In genomic region chr21:27700974-27701614, GRCh38 we compare ENCODE assay signal across 9 cellular contexts.
A peak's percentile ranks its signal among the peaks of the same experiment; 100 is the strongest.
DNase-seq lines count a peak whose midpoint lies in the region; ATAC-seq lines count a peak whose summit lies in the region.
"Had no signal": no experiment of that assay in that cellular context is flagged by ENCODE, and none has a peak within 500 bp of the region (broad histone marks: within the 10 kb centered on the region; RNA-seq: fewer than 3 reads in every experiment).

No MANE protein-coding gene starts in this region.

- intact Hi-C loops in Right ventricle myocardium inferior (cut with DNase I) (loop anchor here (1.0 to 10.0 kb wide), 7 partner anchors 101 to 1046 kb away; no protein-coding TSS in a partner anchor), posterior cingulate gyrus (cut with DNase I) (loop anchor here (1.0 to 10.0 kb wide), 5 partner anchors 104 to 1041 kb away; no protein-coding TSS in a partner anchor)

- H3K36me3 Mint-ChIP-seq in activated naive CD8-positive, alpha-beta T cell treated with anti-CD3 and anti-CD28 coated beads for 36 hours = no peaks in the 10 kb centered on the region
- H3K36me3 Mint-ChIP-seq: memory B cell had no signal

- peaks cover 9% of the 10 kb centered on the region for H3K27me3 Mint-ChIP-seq in activated naive CD8-positive, alpha-beta T cell treated with anti-CD3 and anti-CD28 coated beads for 36 hours
- H3K27me3 Mint-ChIP-seq: memory B cell had no signal

- peak; percentile 93 for ATAC-seq in Right ventricle myocardium inferior
- no peak for ATAC-seq in HG03521 (IDR thresholded peaks at IDR 0.05; ENCODE audit: unreplicated experiment)

- no peak overlapping the region for H3K4me3 Mint-ChIP-seq in activated naive CD8-positive, alpha-beta T cell treated with anti-CD3 and anti-CD28 coated beads for 36 hours
- H3K4me3 Mint-ChIP-seq: memory B cell had no signal

- no peaks in the 10 kb centered on the region for H3K4me1 Mint-ChIP-seq in activated naive CD8-positive, alpha-beta T cell treated with anti-CD3 and anti-CD28 coated beads for 36 hours
- H3K4me1 Mint-ChIP-seq: memory B cell had no signal

- no peak overlapping the region for H3K27ac Mint-ChIP-seq in activated naive CD8-positive, alpha-beta T cell treated with anti-CD3 and anti-CD28 coated beads for 36 hours
- H3K27ac Mint-ChIP-seq: memory B cell had no signal

- H3K9me3 Mint-ChIP-seq in activated naive CD8-positive, alpha-beta T cell treated with anti-CD3 and anti-CD28 coated beads for 36 hours = no peaks in the 10 kb centered on the region
- H3K9me3 Mint-ChIP-seq: memory B cell had no signal

- in situ Hi-C loops in SK-MEL-5 (cut with HindIII; ENCODE audit: low pct_unique_long_range_greater_than_20kb, low sequenced_read_pairs) = no loop called here

- peak; percentile 34 for DNase-seq in activated gamma-delta T cell treated with Interleukin-2 at 50 U/mL for 16 hours
- DNase-seq in activated gamma-delta T cell (lab: John Stamatoyannopoulos, UW) = no peak
- peak; percentile 79 for DNase-seq in M059J (ENCODE audit: low read depth)
- DNase-seq in SK-MEL-5 (ENCODE audit: low read depth, low spot score) = peak; percentile 85
- peak; percentile 51 for DNase-seq in activated naive CD8-positive, alpha-beta T cell treated with anti-CD3 and anti-CD28 coated beads for 36 hours
- peak; percentile 82 for DNase-seq in Right ventricle myocardium inferior (ENCODE audit: missing footprints)
- DNase-seq in posterior cingulate gyrus = peak; percentile 62 to 97 (median 86)
